In the genomic region with DNA sequence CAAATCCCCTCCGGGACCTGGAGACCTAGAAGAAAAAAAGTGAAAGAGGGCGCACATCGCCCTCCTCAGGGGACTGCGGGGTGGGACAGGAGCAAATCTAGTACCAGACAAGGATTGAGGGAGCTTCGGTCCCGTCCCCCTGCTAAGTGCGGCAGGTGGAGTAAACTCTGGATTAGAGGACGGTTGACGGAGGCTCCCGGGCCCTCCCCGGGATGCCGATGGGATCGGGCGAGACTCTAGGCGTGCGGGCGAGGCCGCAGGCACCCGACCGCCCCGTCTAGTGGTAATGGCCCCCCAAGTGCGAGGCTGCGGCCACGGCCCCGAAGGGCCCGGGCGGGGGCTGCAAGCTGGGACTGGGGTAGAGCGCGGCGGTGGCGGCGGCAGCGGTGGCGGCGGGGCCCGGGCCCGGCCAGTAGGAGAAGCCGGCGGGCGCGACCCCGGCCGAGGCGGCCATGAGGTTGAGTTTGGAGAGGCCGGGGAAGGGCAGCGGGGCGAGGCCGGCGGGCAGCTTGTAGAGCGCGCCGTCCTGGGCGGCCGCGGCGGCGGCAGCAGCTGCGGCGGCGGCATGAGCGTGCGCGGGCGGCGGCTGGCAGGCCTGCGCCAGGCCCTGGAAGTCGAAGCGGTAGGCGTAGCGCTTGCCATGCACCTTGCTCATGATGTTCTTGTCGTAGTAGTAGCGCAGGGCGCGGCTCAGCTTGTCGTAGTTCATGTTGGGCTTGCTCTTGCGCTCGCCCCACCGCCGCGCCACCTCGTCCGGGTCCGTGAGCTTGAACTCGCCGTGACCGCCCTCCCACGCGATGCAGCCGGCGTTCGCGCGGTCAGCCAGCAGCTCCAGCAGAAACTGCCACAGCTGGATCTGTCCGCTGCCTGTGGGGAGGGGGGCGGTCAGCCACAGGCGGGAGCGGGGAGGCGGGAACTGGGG, we compare ENCODE assay signal across 8 cellular contexts. TPM values are rescaled to one million over a fixed set of nuclear protein-coding genes. Genes with fewer than 3 reads are reported as not detected.
DNase-seq lines count a peak whose midpoint lies in the region; ATAC-seq, FAIRE-seq and TF ChIP-seq lines count a peak whose summit lies in the region.

No MANE protein-coding gene starts in this region.

- no peaks in the 10 kb centered on the region for H3K79me2 ChIP-seq in keratinocyte (ENCODE audit: control insufficient read depth, insufficient read depth, low read length)

- no peaks in the 10 kb centered on the region for H3K36me3 Mint-ChIP-seq in activated T-helper 2 cell treated with anti-CD3 and anti-CD28 coated beads, Interferon-gamma antibody, Interleukin-2, Interleukin-4, amounts not matched to agents 10 μg/mL and 5 μg/mL and 100 μg/mL, durations not matched to agents 14 hours and 24 hours and 36 hours (ENCODE audit: low read depth)

- peaks cover 76% of the 10 kb centered on the region for H3K27me3 ChIP-seq in keratinocyte (ENCODE audit: control insufficient read depth, extremely low read depth, insufficient read depth, low read length)

- ATAC-seq in stimulated activated naive CD8-positive, alpha-beta T cell treated with anti-CD3 and anti-CD28 coated beads, Interleukin-15, amount 100 ng/mL, for 72 hours, result peak; percentile 29
- ATAC-seq in HG02798 (IDR thresholded peaks at IDR 0.05; ENCODE audit: poor library complexity, unreplicated experiment), result no peak

- peaks cover 4% of the 10 kb centered on the region for H3K4me1 ChIP-seq in keratinocyte (ENCODE audit: control insufficient read depth, extremely low read depth, insufficient read depth, low read length)

- FAIRE-seq in keratinocyte (lab: Jason Lieb, UNC), result no peak

- H3K4me1 Mint-ChIP-seq in activated T-helper 2 cell treated with anti-CD3 and anti-CD28 coated beads, Interferon-gamma antibody, Interleukin-2, Interleukin-4, amounts not matched to agents 10 μg/mL and 5 μg/mL and 100 μg/mL, durations not matched to agents 14 hours and 24 hours and 36 hours (ENCODE audit: low read depth), result peaks cover 9% of the 10 kb centered on the region
- H3K4me1 Mint-ChIP-seq in stimulated activated naive CD8-positive, alpha-beta T cell treated with anti-CD3 and anti-CD28 coated beads, Interleukin-15, amount 100 ng/mL, for 72 hours, result peaks cover 57% of the 10 kb centered on the region

- H3K4me3 ChIP-seq in keratinocyte (ENCODE audit: control insufficient read depth in 2 of 3, extremely low read depth in 1 of 3, insufficient read depth in 2 of 3, low read depth in 1 of 3, low read length in 3 of 3), result no peak overlapping the region

- TF ChIP-seq CTCF in keratinocyte (optimal IDR thresholded peaks at IDR 0.05 in 1 of 3, IDR thresholded peaks at IDR 0.05 in 1 of 3, conservative IDR thresholded peaks at IDR 0.05 in 1 of 3; ENCODE audit: extremely low read depth in 1 of 3, insufficient read depth in 2 of 3, low read length in 3 of 3), result no peak

- intact Hi-C loops in activated T-helper 2 cell treated with anti-CD3 and anti-CD28 coated beads, Interferon-gamma antibody, Interleukin-2, Interleukin-4, amounts not matched to agents 10 μg/mL and 5 μg/mL and 100 μg/mL, durations not matched to agents 14 hours and 24 hours and 36 hours (cut with micrococcal nuclease), result loop anchor here (1.0 to 10.0 kb wide), 5 partner anchors 21 to 197 kb away; a partner anchor contains a TSS

- DNase-seq in stimulated activated CD4-positive, alpha-beta T cell treated with anti-CD3 and anti-CD28 coated beads, Interleukin-2, amount 100 ng/mL, for 4 hours (ENCODE audit: low read depth), result peak; percentile 27
- DNase-seq in stimulated activated CD4-positive, alpha-beta T cell treated with anti-CD3 and anti-CD28 coated beads, Interleukin-12 subunit alpha, Interleukin-12 subunit beta, amount 100 ng/mL, for 4 hours, result no peak
- no peak for DNase-seq in activated T-helper 2 cell treated with anti-CD3 and anti-CD28 coated beads, Interferon-gamma antibody, Interleukin-2, Interleukin-4, amounts not matched to agents 10 μg/mL and 5 μg/mL and 100 μg/mL, durations not matched to agents 14 hours and 24 hours and 36 hours (ENCODE audit: low spot score)
- DNase-seq in keratinocyte (ENCODE audit: low read depth, low spot score) (no peak), NCI-H2227 (lab: John Stamatoyannopoulos, UW; ENCODE audit: unreplicated experiment) (no peak), NCI-H774 (lab: John Stamatoyannopoulos, UW) (no peak)
- peak in 1 of 2 donors; percentile 43 for DNase-seq in stimulated activated naive CD8-positive, alpha-beta T cell treated with anti-CD3 and anti-CD28 coated beads, Interleukin-15, amount 100 ng/mL, for 72 hours

- no peak overlapping the region for H2AFZ ChIP-seq in keratinocyte (ENCODE audit: control insufficient read depth, low read length)

- H4K20me1 ChIP-seq in keratinocyte (ENCODE audit: control insufficient read depth, extremely low read depth, insufficient read depth, low read length), result no peaks in the 10 kb centered on the region

- peak overlapping the region; percentile 28 for H3K27ac Mint-ChIP-seq in activated T-helper 2 cell treated with anti-CD3 and anti-CD28 coated beads, Interferon-gamma antibody, Interleukin-2, Interleukin-4, amounts not matched to agents 10 μg/mL and 5 μg/mL and 100 μg/mL, durations not matched to agents 14 hours and 24 hours and 36 hours
- peak overlapping the region in 1 of 2 donors; percentile 48 for H3K27ac Mint-ChIP-seq in stimulated activated naive CD8-positive, alpha-beta T cell treated with anti-CD3 and anti-CD28 coated beads, Interleukin-15, amount 100 ng/mL, for 72 hours

- no peaks in the 10 kb centered on the region for H3K9me3 Mint-ChIP-seq in activated T-helper 2 cell treated with anti-CD3 and anti-CD28 coated beads, Interferon-gamma antibody, Interleukin-2, Interleukin-4, amounts not matched to agents 10 μg/mL and 5 μg/mL and 100 μg/mL, durations not matched to agents 14 hours and 24 hours and 36 hours
- H3K9me3 Mint-ChIP-seq in stimulated activated naive CD8-positive, alpha-beta T cell treated with anti-CD3 and anti-CD28 coated beads, Interleukin-15, amount 100 ng/mL, for 72 hours, result no peaks in the 10 kb centered on the region

- no peaks in the 10 kb centered on the region for H3K36me3 ChIP-seq in keratinocyte (ENCODE audit: control insufficient read depth in 2 of 2, extremely low read depth in 1 of 2, insufficient read depth in 2 of 2, low read length in 2 of 2)

- dilution Hi-C loops in keratinocyte (cut with MboI; ENCODE audit: extremely low pct_ligation_motif_present, low sequenced_read_pairs), result no loop called here

- H3K9me1 ChIP-seq in keratinocyte (ENCODE audit: control insufficient read depth, extremely low read depth, insufficient read depth, low read length), result no peaks in the 10 kb centered on the region

- H3K9me3 ChIP-seq in keratinocyte (ENCODE audit: control insufficient read depth, low read depth, low read length), result no peaks in the 10 kb centered on the region

- H3K4me3 Mint-ChIP-seq in activated T-helper 2 cell treated with anti-CD3 and anti-CD28 coated beads, Interferon-gamma antibody, Interleukin-2, Interleukin-4, amounts not matched to agents 10 μg/mL and 5 μg/mL and 100 μg/mL, durations not matched to agents 14 hours and 24 hours and 36 hours (ENCODE audit: low read depth), result no peak overlapping the region
- H3K4me3 Mint-ChIP-seq in stimulated activated naive CD8-positive, alpha-beta T cell treated with anti-CD3 and anti-CD28 coated beads, Interleukin-15, amount 100 ng/mL, for 72 hours, result peak overlapping the region; percentile 65 to 76

- no peak overlapping the region for H3K9ac ChIP-seq in keratinocyte (ENCODE audit: control insufficient read depth, extremely low read depth, insufficient read depth, low read length)

- peak overlapping the region; percentile 37 for H3K4me2 ChIP-seq in keratinocyte (ENCODE audit: control insufficient read depth, extremely low read depth, insufficient read depth, low read depth, low read length)

- H3K27ac ChIP-seq in keratinocyte (ENCODE audit: control insufficient read depth, insufficient read depth, low read length), result no peak overlapping the region

- H3K27me3 Mint-ChIP-seq in activated T-helper 2 cell treated with anti-CD3 and anti-CD28 coated beads, Interferon-gamma antibody, Interleukin-2, Interleukin-4, amounts not matched to agents 10 μg/mL and 5 μg/mL and 100 μg/mL, durations not matched to agents 14 hours and 24 hours and 36 hours (ENCODE audit: low read depth), result peaks cover 63% of the 10 kb centered on the region
- H3K27me3 Mint-ChIP-seq in stimulated activated naive CD8-positive, alpha-beta T cell treated with anti-CD3 and anti-CD28 coated beads, Interleukin-15, amount 100 ng/mL, for 72 hours, result peaks cover 100% of the 10 kb centered on the region

RNA-seq across cellular contexts. Expression of a gene that starts 3.3 kb away (rescaled TPM):
- not detected in 2 replicates for total RNA-seq in activated T-helper 2 cell treated with anti-CD3 and anti-CD28 coated beads, Interferon-gamma antibody, Interleukin-2, Interleukin-4, amounts not matched to agents 10 μg/mL and 5 μg/mL and 100 μg/mL, durations not matched to agents 14 hours and 24 hours and 36 hours
- polyA plus RNA-seq in keratinocyte, result not detected in 3 replicates
- not detected for polyA plus RNA-seq in keratinocyte (2011; ENCODE audit: low read depth)
- polyA plus RNA-seq in keratinocyte (2011; cell fraction: cytosol; rRNA removed), result not detected in 2 replicates
- polyA plus RNA-seq in keratinocyte (2011; cell fraction: nucleus; rRNA removed), result not detected in 2 replicates
- polyA plus RNA-seq in keratinocyte (2012; ENCODE audit: low replicate concordance), result not detected in 2 replicates
- polyA minus RNA-seq in keratinocyte, result not detected in 3 replicates
- polyA minus RNA-seq in keratinocyte (2011; cell fraction: cytosol; rRNA and poly(A)+ RNA removed), result not detected
- not detected in 2 replicates for polyA minus RNA-seq in keratinocyte (2011; cell fraction: nucleus; rRNA and poly(A)+ RNA removed)

RNA-seq across cellular contexts. Expression of a gene that starts 11.6 kb away (rescaled TPM):
- not detected in 2 replicates for total RNA-seq in activated T-helper 2 cell treated with anti-CD3 and anti-CD28 coated beads, Interferon-gamma antibody, Interleukin-2, Interleukin-4, amounts not matched to agents 10 μg/mL and 5 μg/mL and 100 μg/mL, durations not matched to agents 14 hours and 24 hours and 36 hours
- polyA plus RNA-seq in keratinocyte, result not detected in 3 replicates
- not detected for polyA plus RNA-seq in keratinocyte (2011; ENCODE audit: low read depth)
- not detected in 2 replicates for polyA plus RNA-seq in keratinocyte (2011; cell fraction: cytosol; rRNA removed)
- not detected in 2 replicates for polyA plus RNA-seq in keratinocyte (2011; cell fraction: nucleus; rRNA removed)
- polyA plus RNA-seq in keratinocyte (2012; ENCODE audit: low replicate concordance), result not detected in 2 replicates
- not detected in 3 replicates for polyA minus RNA-seq in keratinocyte
- polyA minus RNA-seq in keratinocyte (2011; cell fraction: cytosol; rRNA and poly(A)+ RNA removed), result not detected
- not detected in 2 replicates for polyA minus RNA-seq in keratinocyte (2011; cell fraction: nucleus; rRNA and poly(A)+ RNA removed)

RNA-seq across cellular contexts. Expression of a gene that starts 22.2 kb away (rescaled TPM):
- total RNA-seq in activated T-helper 2 cell treated with anti-CD3 and anti-CD28 coated beads, Interferon-gamma antibody, Interleukin-2, Interleukin-4, amounts not matched to agents 10 μg/mL and 5 μg/mL and 100 μg/mL, durations not matched to agents 14 hours and 24 hours and 36 hours, result not detected in 2 replicates
- 0.03 TPM in 2 of 3 replicates, not detected in the other for polyA plus RNA-seq in keratinocyte
- not detected for polyA plus RNA-seq in keratinocyte (2011; ENCODE audit: low read depth)
- polyA plus RNA-seq in keratinocyte (2011; cell fraction: cytosol; rRNA removed), result 0.04 and 0.08 TPM in 2 replicates
- polyA plus RNA-seq in keratinocyte (2011; cell fraction: nucleus; rRNA removed), result 0.08 and 0.12 TPM in 2 replicates
- polyA plus RNA-seq in keratinocyte (2012; ENCODE audit: low replicate concordance), result 0.08 TPM in 1 of 2 replicates, not detected in the other
- 0.30 TPM in 1 of 3 replicates, not detected in the others for polyA minus RNA-seq in keratinocyte
- polyA minus RNA-seq in keratinocyte (2011; cell fraction: cytosol; rRNA and poly(A)+ RNA removed), result not detected
- polyA minus RNA-seq in keratinocyte (2011; cell fraction: nucleus; rRNA and poly(A)+ RNA removed), result not detected in 2 replicates

RNA-seq across cellular contexts. Expression of a gene that starts 59.7 kb away (rescaled TPM):
- total RNA-seq in activated T-helper 2 cell treated with anti-CD3 and anti-CD28 coated beads, Interferon-gamma antibody, Interleukin-2, Interleukin-4, amounts not matched to agents 10 μg/mL and 5 μg/mL and 100 μg/mL, durations not matched to agents 14 hours and 24 hours and 36 hours, result not detected in 2 replicates
- not detected in 3 replicates for polyA plus RNA-seq in keratinocyte
- polyA plus RNA-seq in keratinocyte (2011; ENCODE audit: low read depth), result not detected
- not detected in 2 replicates for polyA plus RNA-seq in keratinocyte (2011; cell fraction: cytosol; rRNA removed)
- 0.05 and 0.37 TPM in 2 replicates for polyA plus RNA-seq in keratinocyte (2011; cell fraction: nucleus; rRNA removed)
- polyA plus RNA-seq in keratinocyte (2012; ENCODE audit: low replicate concordance), result not detected in 2 replicates
- not detected in 3 replicates for polyA minus RNA-seq in keratinocyte
- polyA minus RNA-seq in keratinocyte (2011; cell fraction: cytosol; rRNA and poly(A)+ RNA removed), result not detected
- not detected in 2 replicates for polyA minus RNA-seq in keratinocyte (2011; cell fraction: nucleus; rRNA and poly(A)+ RNA removed)
